ENCODE assay signal across 1 cellular context in genomic region chr14:90396342-90397339, GRCh38.
A peak's percentile ranks its signal among the peaks of the same experiment; 100 is the strongest.
TF ChIP-seq lines count a peak whose summit lies in the region.

TSS of gene CALM1 (plus strand) at chr14:90397029. CDS start at chr14:90397231, 202 bp downstream.

TF ChIP-seq in HepG2, 621 proteins besides CTCF, POLR2A, EP300 and RAD21 (continued from another document and continues in another):
- TF ChIP-seq, protein P1, sequence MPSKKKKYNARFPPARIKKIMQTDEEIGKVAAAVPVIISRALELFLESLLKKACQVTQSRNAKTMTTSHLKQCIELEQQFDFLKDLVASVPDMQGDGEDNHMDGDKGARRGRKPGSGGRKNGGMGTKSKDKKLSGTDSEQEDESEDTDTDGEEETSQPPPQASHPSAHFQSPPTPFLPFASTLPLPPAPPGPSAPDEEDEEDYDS (CRISPR knock-in tag; IDR thresholded peaks at IDR 0.05): peak; percentile 89
- TF ChIP-seq HIC2 (CRISPR knock-in tag; IDR thresholded peaks at IDR 0.05; ENCODE audit: low read depth): no peak
- peak; percentile 73; the same call in 1 of the 2 replicates for TF ChIP-seq ZNF451 (CRISPR knock-in tag; IDR thresholded peaks at IDR 0.05)
- TF ChIP-seq JARID2 (CRISPR knock-in tag; IDR thresholded peaks at IDR 0.05; ENCODE audit: insufficient replicate concordance): no peak
- no peak for TF ChIP-seq RFX3 (CRISPR knock-in tag; IDR thresholded peaks at IDR 0.05)
- no peak for TF ChIP-seq SP140L (CRISPR knock-in tag; IDR thresholded peaks at IDR 0.05; ENCODE audit: borderline replicate concordance)
- peak; percentile 87; the same call in 1 of the 2 replicates for TF ChIP-seq ZNF563 (CRISPR knock-in tag; IDR thresholded peaks at IDR 0.05)
- peak; percentile 59; the same call in 1 of the 2 replicates for TF ChIP-seq JUN (CRISPR knock-in tag; IDR thresholded peaks at IDR 0.05)
- no peak for TF ChIP-seq ZNF780A (CRISPR knock-in tag; IDR thresholded peaks at IDR 0.05)
- TF ChIP-seq NFATC3 (CRISPR knock-in tag; IDR thresholded peaks at IDR 0.05): no peak
- TF ChIP-seq ZNF124 (CRISPR knock-in tag; IDR thresholded peaks at IDR 0.05): peak; percentile 85; the same call in 1 of the 2 replicates
- no peak for TF ChIP-seq JDP2 (CRISPR knock-in tag; IDR thresholded peaks at IDR 0.05; ENCODE audit: borderline replicate concordance)
- no peak for TF ChIP-seq ZNF496 (CRISPR knock-in tag; IDR thresholded peaks at IDR 0.05; ENCODE audit: insufficient replicate concordance)
- TF ChIP-seq KDM4B (CRISPR knock-in tag; IDR thresholded peaks at IDR 0.05): peak; percentile 61; the same call in 1 of the 2 replicates
- peak; percentile 55; the same call in 1 of the 2 replicates for TF ChIP-seq CBX5 (CRISPR knock-in tag; IDR thresholded peaks at IDR 0.05; ENCODE audit: borderline replicate concordance)
- TF ChIP-seq ZNF607 (CRISPR knock-in tag; IDR thresholded peaks at IDR 0.05; ENCODE audit: borderline replicate concordance): peak; percentile 91
- TF ChIP-seq ATF3 (CRISPR knock-in tag; IDR thresholded peaks at IDR 0.05): 0 out of 2 replicates have a peak, but pooled peaks have one; percentile 63
- TF ChIP-seq MTA3 (CRISPR knock-in tag; IDR thresholded peaks at IDR 0.05): no peak
- TF ChIP-seq, protein P2, sequence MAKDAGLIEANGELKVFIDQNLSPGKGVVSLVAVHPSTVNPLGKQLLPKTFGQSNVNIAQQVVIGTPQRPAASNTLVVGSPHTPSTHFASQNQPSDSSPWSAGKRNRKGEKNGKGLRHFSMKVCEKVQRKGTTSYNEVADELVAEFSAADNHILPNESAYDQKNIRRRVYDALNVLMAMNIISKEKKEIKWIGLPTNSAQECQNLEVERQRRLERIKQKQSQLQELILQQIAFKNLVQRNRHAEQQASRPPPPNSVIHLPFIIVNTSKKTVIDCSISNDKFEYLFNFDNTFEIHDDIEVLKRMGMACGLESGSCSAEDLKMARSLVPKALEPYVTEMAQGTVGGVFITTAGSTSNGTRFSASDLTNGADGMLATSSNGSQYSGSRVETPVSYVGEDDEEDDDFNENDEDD (CRISPR knock-in tag; IDR thresholded peaks at IDR 0.05; ENCODE audit: borderline replicate concordance): peak; percentile 73; the same call in 1 of the 2 replicates
- no peak for TF ChIP-seq ZNF382 (CRISPR knock-in tag; IDR thresholded peaks at IDR 0.05; ENCODE audit: borderline replicate concordance)
- TF ChIP-seq SKI (IDR thresholded peaks at IDR 0.05; ENCODE audit: partially characterized antibody): peak; percentile 97
- TF ChIP-seq, protein P3, sequence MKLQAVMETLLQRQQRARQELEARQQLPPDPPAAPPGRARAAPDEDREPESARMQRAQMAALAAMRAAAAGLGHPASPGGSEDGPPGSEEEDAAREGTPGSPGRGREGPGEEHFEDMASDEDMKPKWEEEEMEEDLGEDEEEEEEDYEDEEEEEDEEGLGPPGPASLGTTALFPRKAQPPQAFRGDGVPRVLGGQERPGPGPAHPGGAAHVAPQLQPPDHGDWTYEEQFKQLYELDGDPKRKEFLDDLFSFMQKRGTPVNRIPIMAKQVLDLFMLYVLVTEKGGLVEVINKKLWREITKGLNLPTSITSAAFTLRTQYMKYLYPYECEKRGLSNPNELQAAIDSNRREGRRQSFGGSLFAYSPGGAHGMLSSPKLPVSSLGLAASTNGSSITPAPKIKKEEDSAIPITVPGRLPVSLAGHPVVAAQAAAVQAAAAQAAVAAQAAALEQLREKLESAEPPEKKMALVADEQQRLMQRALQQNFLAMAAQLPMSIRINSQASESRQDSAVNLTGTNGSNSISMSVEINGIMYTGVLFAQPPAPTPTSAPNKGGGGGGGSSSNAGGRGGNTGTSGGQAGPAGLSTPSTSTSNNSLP (IDR thresholded peaks at IDR 0.05; ENCODE audit: low read depth, low read length): no peak
- peak; percentile 32; the same call in 1 of the 2 replicates for TF ChIP-seq TGIF2 (CRISPR knock-in tag; IDR thresholded peaks at IDR 0.05)
- TF ChIP-seq ZNF34 (CRISPR knock-in tag; IDR thresholded peaks at IDR 0.05; ENCODE audit: borderline replicate concordance): 0 out of 2 replicates have a peak, but pooled peaks have one; percentile 42
- TF ChIP-seq ZNF234 (CRISPR knock-in tag; conservative IDR thresholded peaks at IDR 0.05): no peak
- TF ChIP-seq GTF3A (CRISPR knock-in tag; conservative IDR thresholded peaks at IDR 0.05): peak; percentile 84; the same call in 1 of the 2 replicates
- TF ChIP-seq FOXP1 (IDR thresholded peaks at IDR 0.05): no peak
- no peak for TF ChIP-seq FOXP1 (CRISPR knock-in tag; IDR thresholded peaks at IDR 0.05)
- no peak for TF ChIP-seq AFF4 (CRISPR knock-in tag; IDR thresholded peaks at IDR 0.05)
- TF ChIP-seq ZNF207 (IDR thresholded peaks at IDR 0.05; ENCODE audit: borderline replicate concordance): no peak
- no peak for TF ChIP-seq ZNF781 (CRISPR knock-in tag; IDR thresholded peaks at IDR 0.05; ENCODE audit: borderline replicate concordance, not compliant biosample characterization)
- TF ChIP-seq, protein P4, sequence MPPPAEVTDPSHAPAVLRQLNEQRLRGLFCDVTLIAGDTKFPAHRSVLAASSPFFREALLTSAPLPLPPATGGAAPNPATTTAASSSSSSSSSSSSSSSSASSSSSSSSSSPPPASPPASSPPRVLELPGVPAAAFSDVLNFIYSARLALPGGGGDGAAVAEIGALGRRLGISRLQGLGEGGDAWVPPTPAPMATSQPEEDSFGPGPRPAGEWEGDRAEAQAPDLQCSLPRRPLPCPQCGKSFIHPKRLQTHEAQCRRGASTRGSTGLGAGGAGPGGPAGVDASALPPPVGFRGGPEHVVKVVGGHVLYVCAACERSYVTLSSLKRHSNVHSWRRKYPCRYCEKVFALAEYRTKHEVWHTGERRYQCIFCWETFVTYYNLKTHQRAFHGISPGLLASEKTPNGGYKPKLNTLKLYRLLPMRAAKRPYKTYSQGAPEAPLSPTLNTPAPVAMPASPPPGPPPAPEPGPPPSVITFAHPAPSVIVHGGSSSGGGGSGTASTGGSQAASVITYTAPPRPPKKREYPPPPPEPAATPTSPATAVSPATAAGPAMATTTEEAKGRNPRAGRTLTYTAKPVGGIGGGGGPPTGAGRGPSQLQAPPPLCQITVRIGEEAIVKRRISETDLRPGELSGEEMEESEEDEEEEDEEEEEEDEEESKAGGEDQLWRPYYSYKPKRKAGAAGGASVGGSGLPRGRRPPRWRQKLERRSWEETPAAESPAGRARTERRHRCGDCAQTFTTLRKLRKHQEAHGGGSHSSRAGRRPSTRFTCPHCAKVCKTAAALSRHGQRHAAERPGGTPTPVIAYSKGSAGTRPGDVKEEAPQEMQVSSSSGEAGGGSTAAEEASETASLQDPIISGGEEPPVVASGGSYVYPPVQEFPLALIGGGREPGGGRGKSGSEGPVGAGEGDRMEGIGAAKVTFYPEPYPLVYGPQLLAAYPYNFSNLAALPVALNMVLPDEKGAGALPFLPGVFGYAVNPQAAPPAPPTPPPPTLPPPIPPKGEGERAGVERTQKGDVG (CRISPR knock-in tag; IDR thresholded peaks at IDR 0.05; ENCODE audit: borderline replicate concordance): no peak
- no peak for TF ChIP-seq SOX6 (IDR thresholded peaks at IDR 0.05)
- TF ChIP-seq SOX6 (CRISPR knock-in tag; IDR thresholded peaks at IDR 0.05): peak; percentile 74
- peak; percentile 91 for TF ChIP-seq SAP130 (CRISPR knock-in tag; IDR thresholded peaks at IDR 0.05; ENCODE audit: low read depth)
- TF ChIP-seq, protein P5, sequence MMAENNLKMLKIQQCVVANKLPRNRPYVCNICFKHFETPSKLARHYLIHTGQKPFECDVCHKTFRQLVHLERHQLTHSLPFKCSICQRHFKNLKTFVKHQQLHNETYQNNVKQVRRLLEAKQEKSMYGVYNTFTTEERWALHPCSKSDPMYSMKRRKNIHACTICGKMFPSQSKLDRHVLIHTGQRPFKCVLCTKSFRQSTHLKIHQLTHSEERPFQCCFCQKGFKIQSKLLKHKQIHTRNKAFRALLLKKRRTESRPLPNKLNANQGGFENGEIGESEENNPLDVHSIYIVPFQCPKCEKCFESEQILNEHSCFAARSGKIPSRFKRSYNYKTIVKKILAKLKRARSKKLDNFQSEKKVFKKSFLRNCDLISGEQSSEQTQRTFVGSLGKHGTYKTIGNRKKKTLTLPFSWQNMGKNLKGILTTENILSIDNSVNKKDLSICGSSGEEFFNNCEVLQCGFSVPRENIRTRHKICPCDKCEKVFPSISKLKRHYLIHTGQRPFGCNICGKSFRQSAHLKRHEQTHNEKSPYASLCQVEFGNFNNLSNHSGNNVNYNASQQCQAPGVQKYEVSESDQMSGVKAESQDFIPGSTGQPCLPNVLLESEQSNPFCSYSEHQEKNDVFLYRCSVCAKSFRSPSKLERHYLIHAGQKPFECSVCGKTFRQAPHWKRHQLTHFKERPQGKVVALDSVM (CRISPR knock-in tag; IDR thresholded peaks at IDR 0.05): peak; percentile 72
- TF ChIP-seq, protein P6, sequence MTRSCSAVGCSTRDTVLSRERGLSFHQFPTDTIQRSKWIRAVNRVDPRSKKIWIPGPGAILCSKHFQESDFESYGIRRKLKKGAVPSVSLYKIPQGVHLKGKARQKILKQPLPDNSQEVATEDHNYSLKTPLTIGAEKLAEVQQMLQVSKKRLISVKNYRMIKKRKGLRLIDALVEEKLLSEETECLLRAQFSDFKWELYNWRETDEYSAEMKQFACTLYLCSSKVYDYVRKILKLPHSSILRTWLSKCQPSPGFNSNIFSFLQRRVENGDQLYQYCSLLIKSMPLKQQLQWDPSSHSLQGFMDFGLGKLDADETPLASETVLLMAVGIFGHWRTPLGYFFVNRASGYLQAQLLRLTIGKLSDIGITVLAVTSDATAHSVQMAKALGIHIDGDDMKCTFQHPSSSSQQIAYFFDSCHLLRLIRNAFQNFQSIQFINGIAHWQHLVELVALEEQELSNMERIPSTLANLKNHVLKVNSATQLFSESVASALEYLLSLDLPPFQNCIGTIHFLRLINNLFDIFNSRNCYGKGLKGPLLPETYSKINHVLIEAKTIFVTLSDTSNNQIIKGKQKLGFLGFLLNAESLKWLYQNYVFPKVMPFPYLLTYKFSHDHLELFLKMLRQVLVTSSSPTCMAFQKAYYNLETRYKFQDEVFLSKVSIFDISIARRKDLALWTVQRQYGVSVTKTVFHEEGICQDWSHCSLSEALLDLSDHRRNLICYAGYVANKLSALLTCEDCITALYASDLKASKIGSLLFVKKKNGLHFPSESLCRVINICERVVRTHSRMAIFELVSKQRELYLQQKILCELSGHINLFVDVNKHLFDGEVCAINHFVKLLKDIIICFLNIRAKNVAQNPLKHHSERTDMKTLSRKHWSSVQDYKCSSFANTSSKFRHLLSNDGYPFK (CRISPR knock-in tag; IDR thresholded peaks at IDR 0.05; ENCODE audit: borderline replicate concordance): peak; percentile 38; the same call in 1 of the 2 replicates
- peak; percentile 66; the same call in 1 of the 2 replicates for TF ChIP-seq ZBTB7B (CRISPR knock-in tag; IDR thresholded peaks at IDR 0.05)
- peak; percentile 79 for TF ChIP-seq MXD3 (CRISPR knock-in tag; IDR thresholded peaks at IDR 0.05)
- no peak for TF ChIP-seq ZKSCAN5 (CRISPR knock-in tag; IDR thresholded peaks at IDR 0.05)
- no peak for TF ChIP-seq ZNF749 (CRISPR knock-in tag; IDR thresholded peaks at IDR 0.05; ENCODE audit: borderline replicate concordance)
- no peak for TF ChIP-seq ZNF253 (CRISPR knock-in tag; IDR thresholded peaks at IDR 0.05; ENCODE audit: borderline replicate concordance)
- TF ChIP-seq ZNF577 (CRISPR knock-in tag; IDR thresholded peaks at IDR 0.05; ENCODE audit: borderline replicate concordance, low read depth): no peak
- TF ChIP-seq ZNF768 (CRISPR knock-in tag; IDR thresholded peaks at IDR 0.05): peak; percentile 79; the same call in 1 of the 2 replicates
- TF ChIP-seq ARNT (IDR thresholded peaks at IDR 0.05): no peak
- TF ChIP-seq CHD4 (IDR thresholded peaks at IDR 0.05; ENCODE audit: borderline replicate concordance, low read length): no peak
- TF ChIP-seq KLF16 (CRISPR knock-in tag; IDR thresholded peaks at IDR 0.05): peak in 1 of 2 experiments; percentile 89; a peak in 2 of 4 replicates
- TF ChIP-seq DR1 (CRISPR knock-in tag; IDR thresholded peaks at IDR 0.05): peak; percentile 96
- TF ChIP-seq SALL1 (CRISPR knock-in tag; IDR thresholded peaks at IDR 0.05): peak; percentile 87
- TF ChIP-seq HNF4A (CRISPR knock-in tag; IDR thresholded peaks at IDR 0.05): peak; percentile 29; the same call in 1 of the 2 replicates
